ENCODE assay signal across 8 cellular contexts in genomic region chr18:58195278-58195721, GRCh38.
A peak's percentile ranks its signal among the peaks of the same experiment; 100 is the strongest.
DNase-seq lines count a peak whose midpoint lies in the region; ATAC-seq and TF ChIP-seq lines count a peak whose summit lies in the region.

No MANE protein-coding gene starts in this region.

- no peak for TF ChIP-seq CTCF in CD4-positive, alpha-beta T cell (IDR thresholded peaks at IDR 0.05)
- TF ChIP-seq CTCF in HFFc6 (IDR thresholded peaks at IDR 0.05) (no peak), RWPE1 (conservative IDR thresholded peaks at IDR 0.05; ENCODE audit: low read depth) (no peak), mucosa of descending colon (IDR thresholded peaks at IDR 0.05) (no peak), upper lobe of left lung (IDR thresholded peaks at IDR 0.05) (no peak)

- POLR2A ChIA-PET in CD4-positive, alpha-beta T cell (lab: Charles Lee), result interaction anchor here (1.3 kb wide), 1 partner anchor 17 kb away, joined by 3 read pairs; no protein-coding TSS in a partner anchor
- POLR2A ChIA-PET in RWPE1 (lab: Yijun Ruan, JAX; ENCODE audit: low non-redundant PET), result no interaction called here

- H3K4me3 Mint-ChIP-seq in CD4-positive, alpha-beta T cell, result peak overlapping the region; percentile 82
- peak overlapping the region; percentile 89 for H3K4me3 Mint-ChIP-seq in HFFc6

- peak; percentile 75 for ATAC-seq in CD4-positive, alpha-beta T cell (ENCODE audit: poor library complexity)
- ATAC-seq in mucosa of descending colon (peak; percentile 67), upper lobe of left lung (ENCODE audit: low FRiP score in 2 of 2) (peak; percentile 65 to 76)

- intact Hi-C loops in CD4-positive, alpha-beta T cell (cut with DNase I, micrococcal nuclease), result loop anchor here in 1 of 2 experiments (5.0 kb wide), 1 partner anchor 117 kb away; no protein-coding TSS in a partner anchor
- intact Hi-C loops in mucosa of descending colon (cut with DNase I, micrococcal nuclease), result loop anchor here in 1 of 2 donors (10.0 kb wide), 2 partner anchors 60 to 130 kb away; no protein-coding TSS in a partner anchor

- CTCF ChIA-PET in CD4-positive, alpha-beta T cell (lab: Charles Lee), result no interaction called here
- CTCF ChIA-PET in RWPE1 (lab: Yijun Ruan, JAX), result no interaction called here

- H3K27me3 Mint-ChIP-seq in CD4-positive, alpha-beta T cell, result peaks cover 10% of the 10 kb centered on the region
- H3K27me3 Mint-ChIP-seq in HFFc6 (ENCODE audit: insufficient read depth), result peaks cover 2% of the 10 kb centered on the region

- peaks cover 3% of the 10 kb centered on the region for H3K27me3 ChIP-seq in CD4-positive, alpha-beta T cell (ENCODE audit: control insufficient read depth, insufficient read depth, low read length)
- no peaks in the 10 kb centered on the region for H3K27me3 ChIP-seq in upper lobe of left lung

- peaks cover 20% of the 10 kb centered on the region for H3K4me1 Mint-ChIP-seq in CD4-positive, alpha-beta T cell (ENCODE audit: low read depth)
- H3K4me1 Mint-ChIP-seq in HFFc6 (ENCODE audit: low read depth), result peaks cover 38% of the 10 kb centered on the region

- no peak overlapping the region for H3K27ac ChIP-seq in CD4-positive, alpha-beta T cell (ENCODE audit: low read depth, low read length)
- H3K27ac ChIP-seq in RWPE1 (peak overlapping the region; percentile 59), upper lobe of left lung (peak overlapping the region; percentile 12 to 77 (median 50))

- peak overlapping the region; percentile 1 for H3K4me3 ChIP-seq in mucosa of descending colon
- H3K4me3 ChIP-seq in upper lobe of left lung, result peak overlapping the region; percentile 36 to 52 (median 44)

- no peak for TF ChIP-seq EP300 in upper lobe of left lung (IDR thresholded peaks at IDR 0.05)

- H3K36me3 ChIP-seq in mucosa of descending colon (ENCODE audit: low read depth), result no peaks in the 10 kb centered on the region
- no peaks in the 10 kb centered on the region for H3K36me3 ChIP-seq in upper lobe of left lung

- peak in 6 of 10 experiments; percentile 2 to 38 (median 8) for DNase-seq in CD4-positive, alpha-beta T cell
- DNase-seq in HFFc6 (no peak), RWPE1 (ENCODE audit: low spot score) (peak; percentile 38), cerebellar nuclear complex (lab: John Stamatoyannopoulos, UW) (peak; percentile 46 to 80), mucosa of descending colon (peak; percentile 67 to 77 (median 76)), upper lobe of left lung (peak; percentile 53 to 84), epidermal melanocyte (ENCODE audit: insufficient read length, low spot score) (no peak), NCI-H1930 (lab: John Stamatoyannopoulos, UW) (no peak)

- WGBS in upper lobe of left lung, 2 donors, result 3 to 25% methylated on average over 3 to 21 of the region's 23 CpGs

- no peaks in the 10 kb centered on the region for H3K9me3 ChIP-seq in CD4-positive, alpha-beta T cell (ENCODE audit: control insufficient read depth, low read length)
- H3K9me3 ChIP-seq in mucosa of descending colon (no peaks in the 10 kb centered on the region), upper lobe of left lung (no peaks in the 10 kb centered on the region)

- H3K9me3 Mint-ChIP-seq in CD4-positive, alpha-beta T cell, result no peaks in the 10 kb centered on the region
- H3K9me3 Mint-ChIP-seq in HFFc6, result no peaks in the 10 kb centered on the region

- peak overlapping the region; percentile 6 for H3K27ac Mint-ChIP-seq in CD4-positive, alpha-beta T cell
- peak overlapping the region; percentile 46 for H3K27ac Mint-ChIP-seq in HFFc6

- H3K36me3 Mint-ChIP-seq in CD4-positive, alpha-beta T cell (ENCODE audit: low read depth), result no peaks in the 10 kb centered on the region
- no peaks in the 10 kb centered on the region for H3K36me3 Mint-ChIP-seq in HFFc6 (ENCODE audit: low read depth)

- TF ChIP-seq POLR2A in upper lobe of left lung (IDR thresholded peaks at IDR 0.05), result peak in 1 of 4 donors; percentile 25

- H3K4me1 ChIP-seq in mucosa of descending colon (ENCODE audit: low read depth), result peaks cover 20% of the 10 kb centered on the region
- peaks cover 0 to 19% (median 12%) of the 10 kb centered on the region in 4 donors for H3K4me1 ChIP-seq in upper lobe of left lung

Comparison
In these comparisons a context has a peak if more than half of its experiments do, and no peak if none do; other contexts are left out.
1. DNase-seq: peak in CD4-positive, alpha-beta T cell (6 of 10), RWPE1 (single experiment), cerebellar nuclear complex (2 of 2), mucosa of descending colon (3 of 3) and upper lobe of left lung (2 of 2); none in HFFc6 (single experiment), epidermal melanocyte (single experiment) and NCI-H1930 (0 of 2).
2. Peak in every context shown above with its lines, with median percentiles within 50 percentile points of each other: ATAC-seq.